In genomic region chr6:23305325-23305943, GRCh38 we compare ENCODE assay signal across 29 cellular contexts.
"Had no signal": no experiment of that assay in that cellular context is flagged by ENCODE, and none has a peak within 500 bp of the region (broad histone marks: within the 10 kb centered on the region; RNA-seq: fewer than 3 reads in every experiment).

No MANE protein-coding gene starts in this region.

- H3K4me1 Mint-ChIP-seq: endodermal cell; naive B cell; neural crest cell; stimulated activated effector memory CD8-positive, alpha-beta T cell treated with anti-CD3 and anti-CD28 coated beads, Interleukin-12 subunit alpha, Interleukin-12 subunit beta, amount 100 ng/mL, for 72 hours had no signal

- H3K36me3 Mint-ChIP-seq: naive B cell; stimulated activated effector memory CD8-positive, alpha-beta T cell treated with anti-CD3 and anti-CD28 coated beads, Interleukin-12 subunit alpha, Interleukin-12 subunit beta, amount 100 ng/mL, for 72 hours had no signal

- H3K4me1 ChIP-seq: colonic mucosa, gastrocnemius medialis, heart left ventricle, parathyroid adenoma, prostate gland, right atrium auricular region, sigmoid colon, stomach, vagina had no signal

- H3K4me3 ChIP-seq: colonic mucosa, gastrocnemius medialis, heart left ventricle, mucosa of descending colon, prostate gland, right atrium auricular region, sigmoid colon, stomach, thyroid gland, vagina had no signal

- FAIRE-seq: keratinocyte had no signal

- H3K27ac ChIP-seq: colonic mucosa, gastrocnemius medialis, heart left ventricle, neutrophil, parathyroid adenoma, prostate gland, right atrium auricular region, sigmoid colon, stomach, thyroid gland, vagina had no signal

- H3K9ac ChIP-seq: parathyroid adenoma had no signal

- ATAC-seq: esophagus mucosa; gastrocnemius medialis; heart left ventricle; mucosa of descending colon; natural killer cell treated with Interleukin-12 subunit alpha and Interleukin-12 subunit beta and Interleukin-15 and Interleukin-18, amount 100 ng/mL, for 72 hours; stimulated activated effector memory CD8-positive, alpha-beta T cell treated with anti-CD3 and anti-CD28 coated beads, Interleukin-12 subunit alpha, Interleukin-12 subunit beta, amount 100 ng/mL, for 72 hours had no signal

- DNase-seq: colonic mucosa; effector CD8-positive, alpha-beta T cell; endodermal cell; foreskin fibroblast; gastrocnemius medialis; heart left ventricle; hypothalamus; mesenchymal stem cell; mucosa of descending colon; naive B cell; sigmoid colon; stimulated activated CD4-positive, alpha-beta T cell treated with anti-CD3 and anti-CD28 coated beads, Interleukin-2, amount 100 ng/mL, for 24 hours; stimulated activated CD4-positive, alpha-beta T cell treated with anti-CD3 and anti-CD28 coated beads, Interleukin-4, amount 100 ng/mL, for 24 hours; stimulated activated naive CD4-positive, alpha-beta T cell treated with Interleukin-2 at 50 U/mL for 16 hours; stomach; thyroid gland; trophoblast cell had no signal

- H3K27me3 Mint-ChIP-seq: dendritic cell treated with granulocyte-macrophage colony-stimulating factor and Interleukin-4, amounts not matched to agents 40 ng/mL and 50 ng/mL, for 4 days; naive B cell; natural killer cell treated with Interleukin-12 subunit alpha and Interleukin-12 subunit beta and Interleukin-15 and Interleukin-18, amount 100 ng/mL, for 72 hours had no signal

- H3K27ac Mint-ChIP-seq: dendritic cell treated with granulocyte-macrophage colony-stimulating factor and Interleukin-4, amounts not matched to agents 40 ng/mL and 50 ng/mL, for 4 days; endodermal cell; mesothelial cell of epicardium; naive B cell; natural killer cell treated with Interleukin-12 subunit alpha and Interleukin-12 subunit beta and Interleukin-15 and Interleukin-18, amount 100 ng/mL, for 72 hours; stimulated activated effector memory CD8-positive, alpha-beta T cell treated with anti-CD3 and anti-CD28 coated beads, Interleukin-12 subunit alpha, Interleukin-12 subunit beta, amount 100 ng/mL, for 72 hours had no signal

- H3K27me3 ChIP-seq: colonic mucosa, gastrocnemius medialis, heart left ventricle, neutrophil, right atrium auricular region, sigmoid colon, stomach, thyroid gland, vagina had no signal

- H3K9me3 ChIP-seq: colonic mucosa, gastrocnemius medialis, heart left ventricle, neutrophil, prostate gland, right atrium auricular region, sigmoid colon, stomach, thyroid gland, vagina had no signal

- H3K4me3 Mint-ChIP-seq: dendritic cell treated with granulocyte-macrophage colony-stimulating factor and Interleukin-4, amounts not matched to agents 40 ng/mL and 50 ng/mL, for 4 days; endodermal cell; mesothelial cell of epicardium; naive B cell; natural killer cell treated with Interleukin-12 subunit alpha and Interleukin-12 subunit beta and Interleukin-15 and Interleukin-18, amount 100 ng/mL, for 72 hours; neural crest cell; stimulated activated effector memory CD8-positive, alpha-beta T cell treated with anti-CD3 and anti-CD28 coated beads, Interleukin-12 subunit alpha, Interleukin-12 subunit beta, amount 100 ng/mL, for 72 hours had no signal

- H3K79me2 ChIP-seq: parathyroid adenoma had no signal

- H2AFZ ChIP-seq: parathyroid adenoma had no signal

- H3K36me3 ChIP-seq: colonic mucosa, gastrocnemius medialis, heart left ventricle, neutrophil, prostate gland, right atrium auricular region, sigmoid colon, stomach, thyroid gland, vagina had no signal
